1 cellular context compared by ENCODE assay signal in genomic region chr4:37568494-37568893, GRCh38.
TF ChIP-seq lines count a peak whose summit lies in the region.

No MANE protein-coding gene starts in this region.

TF ChIP-seq in H1, 55 proteins besides CTCF, POLR2A, EP300 and RAD21 (continued from another document):
- TF ChIP-seq BACH1 (IDR thresholded peaks at IDR 0.05; ENCODE audit: low read length) (no peak), E2F6 (IDR thresholded peaks at IDR 0.05) (no peak), MAFK (IDR thresholded peaks at IDR 0.05; ENCODE audit: low read depth, low read length) (no peak), NRF1 (IDR thresholded peaks at IDR 0.05; ENCODE audit: low read depth, low read length) (no peak), CBX5 (IDR thresholded peaks at IDR 0.05; ENCODE audit: low read depth, low read length) (no peak), SIX5 (IDR thresholded peaks at IDR 0.05; ENCODE audit: low read depth, low read length) (no peak), SUZ12 (IDR thresholded peaks at IDR 0.05; ENCODE audit: low read length) (no peak), CREB1 (IDR thresholded peaks at IDR 0.05) (no peak), ATF2 (IDR thresholded peaks at IDR 0.05; ENCODE audit: low read length) (no peak), RXRA (IDR thresholded peaks at IDR 0.05; ENCODE audit: insufficient read depth, low read depth, low read length) (no peak), KDM4A (IDR thresholded peaks at IDR 0.05; ENCODE audit: low read depth, low read length, severe bottlenecking) (no peak), CBX8 (IDR thresholded peaks at IDR 0.05; ENCODE audit: borderline replicate concordance, low read depth, low read length) (no peak), BRCA1 (IDR thresholded peaks at IDR 0.05; ENCODE audit: low read depth, low read length) (no peak)
